ENCODE assay signal across 26 cellular contexts in genomic region chr2:110751642-110752041, GRCh38. TPM values are rescaled to one million over a fixed set of nuclear protein-coding genes. Genes with fewer than 3 reads are reported as not detected.
DNase-seq lines count a peak whose midpoint lies in the region; ATAC-seq, FAIRE-seq and TF ChIP-seq lines count a peak whose summit lies in the region.
"Had no signal": no experiment of that assay in that cellular context is flagged by ENCODE, and none has a peak within 500 bp of the region (broad histone marks: within the 10 kb centered on the region; RNA-seq: fewer than 3 reads in every experiment).

No MANE protein-coding gene starts in this region.

- H3K9ac ChIP-seq in DND-41 (ENCODE audit: low read depth, low read length) (no peak overlapping the region), KMS-11 (no peak overlapping the region), K562 (ENCODE audit: insufficient read depth in 1 of 2, low read depth in 2 of 2, low read length in 2 of 2) (no peak overlapping the region), colonic mucosa (ENCODE audit: low read depth in 2 of 2, low read length in 2 of 2) (no peak overlapping the region)
- H3K9ac ChIP-seq: BLaER1 had no signal

- POLR2A ChIA-PET in A549 (lab: Yijun Ruan, JAX): no interaction called here
- POLR2A ChIA-PET in K562 (lab: Yijun Ruan, JAX): no interaction called here

- no peak for FAIRE-seq in A549 (lab: Jason Lieb, UNC)
- FAIRE-seq in K562 (lab: Jason Lieb, UNC): no peak
- FAIRE-seq: A204.1, D721Med, GM12878, GM12892, GM18507 had no signal

- DNase-seq in A549 (ENCODE audit: low read depth in 1 of 2, low spot score in 1 of 2) (no peak), DND-41 (no peak), K562 (ENCODE audit: extremely low read depth in 1 of 4, low spot score in 3 of 4) (no peak), colonic mucosa (no peak), NAMALWA (ENCODE audit: low spot score) (no peak), C1 segment of cervical spinal cord (lab: John Stamatoyannopoulos, UW) (no peak)
- DNase-seq: 8988T; BE2C; Caco-2; Calu3; CD4-positive, alpha-beta T cell; CD8-positive, alpha-beta T cell; DMS79 treated with DMSO at 0.1 percent for 48 hours; EL; GDM1 had no signal

- H3K4me3 ChIP-seq in A549 (no peak overlapping the region), DND-41 (ENCODE audit: low read depth in 1 of 2, low read length in 2 of 2) (no peak overlapping the region), KMS-11 (IDR thresholded peaks at IDR 0.05; ENCODE audit: insufficient read depth, low read depth, low read length) (no peak overlapping the region), K562 (no peak overlapping the region), colonic mucosa (no peak overlapping the region)
- H3K4me3 ChIP-seq: BLaER1, GM12878 had no signal

- H3K4me1 ChIP-seq in A549 (no peaks in the 10 kb centered on the region), DND-41 (ENCODE audit: insufficient read depth, low read length) (peaks cover 43% of the 10 kb centered on the region), KMS-11 (ENCODE audit: low read depth, poor library complexity, severe bottlenecking) (peaks cover 89% of the 10 kb centered on the region), K562 (replicated peaks in 1 of 2; ENCODE audit: control insufficient read depth in 2 of 2, insufficient read depth in 2 of 2, low read length in 2 of 2) (peaks cover 0 to 17% of the 10 kb centered on the region in 2 experiments; a peak in 3 of 5 replicates), colonic mucosa (peaks cover 3% of the 10 kb centered on the region)
- H3K4me1 ChIP-seq: BE2C had no signal

- CTCF ChIA-PET in A549 (lab: Yijun Ruan, JAX) (interaction anchor here (1.5 kb wide), 1 partner anchor 17 kb away, joined by 3 read pairs; no protein-coding TSS in a partner anchor), K562 (lab: Yijun Ruan, JAX; ENCODE audit: low intra/inter-chr PET ratio) (no interaction called here)

- H3K27ac ChIP-seq in A549 (no peak overlapping the region), DND-41 (ENCODE audit: low read length) (0 out of 2 replicates have a peak overlapping the region, but pooled peaks have one; percentile 23), KMS-11 (no peak overlapping the region), K562 (ENCODE audit: extremely low read depth, low read depth, low read length) (no peak overlapping the region), colonic mucosa (no peak overlapping the region)
- H3K27ac ChIP-seq: BLaER1, C4-2B had no signal

- H3K27me3 ChIP-seq in DND-41 (ENCODE audit: insufficient read depth, low read length, poor library complexity): no peaks in the 10 kb centered on the region
- H3K27me3 ChIP-seq in KMS-11 (ENCODE audit: insufficient read depth, low read depth): no peaks in the 10 kb centered on the region
- peaks cover 8 to 9% of the 10 kb centered on the region in 2 experiments for H3K27me3 ChIP-seq in K562 (ENCODE audit: control insufficient read depth in 2 of 2, insufficient read depth in 2 of 2, low read length in 2 of 2)
- H3K27me3 ChIP-seq in colonic mucosa: no peaks in the 10 kb centered on the region
- H3K27me3 ChIP-seq: BLaER1 had no signal

- H3K79me2 ChIP-seq in DND-41 (ENCODE audit: insufficient read depth, low read length) (no peaks in the 10 kb centered on the region), KMS-11 (ENCODE audit: insufficient read depth, low read depth) (peaks cover 80% of the 10 kb centered on the region), K562 (ENCODE audit: control insufficient read depth, insufficient read depth, low read length) (no peaks in the 10 kb centered on the region)

- no TSS peak for BruUV-seq in K562 (replicated peaks; lab: Mats Ljungman, UMichigan)

- TF ChIP-seq EP300 in A549 (IDR thresholded peaks at IDR 0.05): no peak
- TF ChIP-seq EP300 in K562 (IDR thresholded peaks at IDR 0.05; ENCODE audit: low read length): no peak

- TF ChIP-seq CTCF in A549 (IDR thresholded peaks at IDR 0.05) (no peak), DND-41 (IDR thresholded peaks at IDR 0.05; ENCODE audit: borderline replicate concordance, extremely low read depth, low read length, poor library complexity, severe bottlenecking) (no peak), KMS-11 (conservative IDR thresholded peaks at IDR 0.05; ENCODE audit: low read depth, low read length) (no peak), K562 (IDR thresholded peaks at IDR 0.05 in 2 of 3, conservative IDR thresholded peaks at IDR 0.05 in 1 of 3; ENCODE audit: insufficient read depth in 2 of 3, low read depth in 1 of 3, low read length in 3 of 3) (no peak), colonic mucosa (IDR thresholded peaks at IDR 0.05) (no peak)

- H4K20me1 ChIP-seq in DND-41 (ENCODE audit: insufficient read depth, low read length): no peaks in the 10 kb centered on the region
- no peaks in the 10 kb centered on the region for H4K20me1 ChIP-seq in KMS-11 (ENCODE audit: insufficient read depth)
- H4K20me1 ChIP-seq in K562 (replicated peaks; ENCODE audit: control insufficient read depth, insufficient read depth, low read length): no peaks in the 10 kb centered on the region
- H4K20me1 ChIP-seq: BLaER1 had no signal

- TF ChIP-seq RAD21 in A549 (conservative IDR thresholded peaks at IDR 0.05 in 1 of 2, IDR thresholded peaks at IDR 0.05 in 1 of 2): no peak
- no peak for TF ChIP-seq RAD21 in K562 (CRISPR knock-in tag; conservative IDR thresholded peaks at IDR 0.05 in 1 of 2, IDR thresholded peaks at IDR 0.05 in 1 of 2)

- in situ Hi-C loops in K562 (cut with MboI): loop anchor here (25.0 kb wide), 1 partner anchor 964 kb away; the partner anchor contains the start of gene RGPD5

- TF ChIP-seq POLR2A in A549 (IDR thresholded peaks at IDR 0.05; ENCODE audit: low read length): no peak
- TF ChIP-seq POLR2A in K562 (conservative IDR thresholded peaks at IDR 0.05): no peak

- ATAC-seq in A549: no peak
- ATAC-seq in DND-41 (ENCODE audit: insufficient read depth, low read depth): no peak
- no peak for ATAC-seq in K562
- ATAC-seq in HG03280 (IDR thresholded peaks at IDR 0.05; ENCODE audit: unreplicated experiment): no peak
- ATAC-seq: CD8-positive, alpha-beta T cell; GM12878 had no signal

- H3K9me3 ChIP-seq in A549 (no peaks in the 10 kb centered on the region), DND-41 (ENCODE audit: insufficient read depth, low read length, severe bottlenecking) (no peaks in the 10 kb centered on the region), K562 (replicated peaks; ENCODE audit: control insufficient read depth, insufficient read depth, low read depth, low read length) (no peaks in the 10 kb centered on the region), colonic mucosa (no peaks in the 10 kb centered on the region)
- H3K9me3 ChIP-seq: BE2C, BLaER1, Caco-2 had no signal

- H2AFZ ChIP-seq in DND-41 (ENCODE audit: low read depth, low read length) (no peak overlapping the region), KMS-11 (ENCODE audit: low read depth) (no peak overlapping the region), K562 (ENCODE audit: low read depth, low read length) (no peak overlapping the region)

- WGBS in A549 (ENCODE audit: missing lambda C conversion rate): 16% methylated on average over 3 of the region's 3 CpGs
- whole genome bisulfite sequencing in K562 (ENCODE audit: insufficient coverage, low coverage, missing lambda C conversion rate): 9% methylated on average over 3 of the region's 3 CpGs

- H3K9me1 ChIP-seq in K562 (ENCODE audit: control insufficient read depth, insufficient read depth, low read length): no peaks in the 10 kb centered on the region

- intact Hi-C loops in K562 (cut with micrococcal nuclease): no loop called here
- intact Hi-C loops in colonic mucosa (cut with DNase I): no loop called here

- no peaks in the 10 kb centered on the region for H3K36me3 ChIP-seq in DND-41 (ENCODE audit: insufficient read depth, low read length)
- H3K36me3 ChIP-seq in KMS-11 (ENCODE audit: insufficient read depth): no peaks in the 10 kb centered on the region
- H3K36me3 ChIP-seq in K562 (ENCODE audit: control insufficient read depth, insufficient read depth, low read length): no peaks in the 10 kb centered on the region
- no peaks in the 10 kb centered on the region for H3K36me3 ChIP-seq in colonic mucosa
- H3K36me3 ChIP-seq: BE2C, BLaER1 had no signal

- no peak overlapping the region for H3K4me2 ChIP-seq in A549
- H3K4me2 ChIP-seq in DND-41 (ENCODE audit: insufficient read depth, low read length): no peak overlapping the region
- H3K4me2 ChIP-seq in KMS-11: 0 out of 2 replicates have a peak overlapping the region, but pooled peaks have one; percentile 8
- H3K4me2 ChIP-seq in K562 (ENCODE audit: insufficient read depth, low read length): no peak overlapping the region
- H3K4me2 ChIP-seq: BLaER1 had no signal

TF ChIP-seq in A549, 52 proteins besides CTCF, POLR2A, EP300 and RAD21 (continues in another document):
- TF ChIP-seq MAZ (IDR thresholded peaks at IDR 0.05; ENCODE audit: borderline replicate concordance, low read depth, low read length) (no peak), MAFK (IDR thresholded peaks at IDR 0.05; ENCODE audit: partially characterized antibody) (peak; percentile 74)

TF ChIP-seq in K562, 482 proteins besides CTCF, POLR2A, EP300 and RAD21 (continues in another document):
- TF ChIP-seq CBFB (CRISPR knock-in tag; IDR thresholded peaks at IDR 0.05): no peak
- no peak for TF ChIP-seq POLR3G (IDR thresholded peaks at IDR 0.05; ENCODE audit: extremely low read depth, insufficient read length, insufficient replicate concordance)

RNA-seq across cellular contexts. Expression of gene ACOXL, which starts 19.3 kb away (rescaled TPM):
- not detected in 2 replicates for polyA plus RNA-seq in A549 (2011; rRNA removed)
- polyA plus RNA-seq in A549 (2012; cell fraction: cytosol; rRNA removed): 0.03 TPM in 1 of 2 replicates, not detected in the other
- 0.05 TPM in 2 replicates for polyA plus RNA-seq in A549 (2012; cell fraction: nucleus; rRNA removed)
- 0.05 TPM in 1 of 3 replicates, not detected in the others for polyA plus RNA-seq in A549 (2017; fragmentation: RNase III; extraction: RNeasy Plus Mini Kit Qiagen cat#74134 plus additional on column Dnase treatment)
- polyA minus RNA-seq in A549 (2011; rRNA and poly(A)+ RNA removed): not detected in 2 replicates
- 0.35 and 0.42 TPM in 2 replicates for total RNA-seq in K562 (2011; cell fraction: chromatin; rRNA removed; ENCODE audit: low replicate concordance)
- total RNA-seq in K562 (2011; cell fraction: nucleolus; rRNA removed): 0.17 and 0.53 TPM in 2 replicates
- total RNA-seq in K562 (2011; cell fraction: nucleoplasm; rRNA removed): 0.23 and 0.59 TPM in 2 replicates
- total RNA-seq in K562 (2014; rRNA removed): not detected in 2 replicates
- 0.06 TPM in 1 of 2 replicates, not detected in the other for total RNA-seq in K562 (2014; rRNA removed; fragmentation: Illumina TruSeq; extraction: Trizol)
- total RNA-seq in K562 (2015; rRNA removed; fragmentation: Illumina TruSeq; extraction: Trizol): not detected in 2 replicates
- 0.22 and 0.31 TPM in 2 replicates for total RNA-seq in K562 (2021)
- polyA plus RNA-seq in K562 (2011; rRNA removed): 0.49 and 0.56 TPM in 2 replicates
- 0.25 and 0.28 TPM in 2 replicates for polyA plus RNA-seq in K562 (2011; cell fraction: cytosol; rRNA removed)
- 0.52 and 0.82 TPM in 2 replicates for polyA plus RNA-seq in K562 (2011; cell fraction: nucleus; rRNA removed)
- 0.12 TPM in 1 of 2 replicates, not detected in the other for polyA plus RNA-seq in K562 (2012)
- polyA plus RNA-seq in K562 (2014; fragmentation: Illumina TruSeq; extraction: Trizol): not detected in 2 replicates
- polyA plus RNA-seq in K562 (2014; fragmentation: Nextera tagmentation; extraction: Ambion mirVana): not detected
- not detected in 2 replicates for polyA plus RNA-seq in K562 (2014; rRNA removed)
- polyA minus RNA-seq in K562 (2011; rRNA and poly(A)+ RNA removed): 0.39 and 0.56 TPM in 2 replicates
- not detected in 2 replicates for polyA minus RNA-seq in K562 (2011; cell fraction: cytosol; rRNA and poly(A)+ RNA removed)
- polyA minus RNA-seq in K562 (2011; cell fraction: nucleus; rRNA and poly(A)+ RNA removed): 0.44 and 0.94 TPM in 2 replicates
- under 1 TPM; 0.32 to 0.82 TPM for total RNA-seq in colonic mucosa
- total RNA-seq: CD4-positive, alpha-beta T cell; CD8-positive, alpha-beta T cell; Daoy; G401 had no signal

Comparison
In these comparisons a context has a peak if more than half of its experiments do, and no peak if none do; other contexts are left out.
1. Of the 35 proteins assayed by ChIP-seq in both K562 and A549: peak only in K562: none; only in A549: none; in both: MAFK; in neither: 34.